Comparison of ENCODE assay signal across 21 cellular contexts in genomic region chr18:37538526-37539205, GRCh38. TPM values are rescaled to one million over a fixed set of nuclear protein-coding genes. Genes with fewer than 3 reads are reported as not detected.
A peak's percentile ranks its signal among the peaks of the same experiment; 100 is the strongest.
DNase-seq lines count a peak whose midpoint lies in the region; ATAC-seq and TF ChIP-seq lines count a peak whose summit lies in the region.
"Had no signal": no experiment of that assay in that cellular context is flagged by ENCODE, and none has a peak within 500 bp of the region (broad histone marks: within the 10 kb centered on the region; RNA-seq: fewer than 3 reads in every experiment).

No MANE protein-coding gene starts in this region.

- peaks cover 4 to 11% (median 6%) of the 10 kb centered on the region in 3 donors for H3K27me3 Mint-ChIP-seq in immature natural killer cell (ENCODE audit: low read depth in 3 of 3)

- no peaks in the 10 kb centered on the region for H3K9me3 Mint-ChIP-seq in immature natural killer cell
- H3K9me3 Mint-ChIP-seq: activated naive CD8-positive, alpha-beta T cell treated with anti-CD3 and anti-CD28 coated beads for 36 hours; activated T-helper 17 cell treated with anti-CD3 and anti-CD28 coated beads, Interleukin-2, amount 50 U/mL, for 72 hours; CD4-positive, alpha-beta T cell; nephron; stimulated activated naive B cell treated with anti-CD40 and anti-IgM and Interleukin-4, amounts not matched to agents 10 μg/mL and 1 μg/mL and 100 μg/mL, for 72 hours; T-helper 2 cell treated with Interferon-gamma antibody and Interleukin-4, amounts not matched to agents 5 μg/mL and 100 μg/mL, for 36 hours had no signal

- H3K27ac Mint-ChIP-seq in immature natural killer cell = no peak overlapping the region
- H3K27ac Mint-ChIP-seq: activated naive CD8-positive, alpha-beta T cell treated with anti-CD3 and anti-CD28 coated beads for 36 hours; activated T-helper 17 cell treated with anti-CD3 and anti-CD28 coated beads, Interleukin-2, amount 50 U/mL, for 72 hours; CD4-positive, alpha-beta T cell; nephron; T-helper 2 cell treated with Interferon-gamma antibody and Interleukin-4, amounts not matched to agents 5 μg/mL and 100 μg/mL, for 36 hours had no signal

- no peaks in the 10 kb centered on the region for H3K4me1 ChIP-seq in HEK293 (ENCODE audit: control insufficient read depth, insufficient read depth, low read length)
- H3K4me1 ChIP-seq in OCI-LY3 (ENCODE audit: low read length) = peaks cover 42% of the 10 kb centered on the region
- peaks cover 19% of the 10 kb centered on the region for H3K4me1 ChIP-seq in iPS DF 6.9 (ENCODE audit: control insufficient read depth, insufficient read depth, low read length)
- H3K4me1 ChIP-seq: esophagus squamous epithelium, psoas muscle, thyroid gland had no signal

- no peak for ATAC-seq in HG02588 (IDR thresholded peaks at IDR 0.05; ENCODE audit: unreplicated experiment)

- H3K36me3 ChIP-seq in HEK293 (ENCODE audit: control insufficient read depth in 2 of 2, insufficient read depth in 1 of 2, low read length in 2 of 2) (no peaks in the 10 kb centered on the region), OCI-LY3 (replicated peaks; ENCODE audit: low read depth, low read length) (no peaks in the 10 kb centered on the region), iPS DF 6.9 (ENCODE audit: control insufficient read depth, insufficient read depth, low read length) (no peaks in the 10 kb centered on the region)
- H3K36me3 ChIP-seq: esophagus squamous epithelium, gastrocnemius medialis, thyroid gland, WERI-Rb-1 had no signal

- H3K9me3 ChIP-seq in HEK293 (ENCODE audit: control insufficient read depth, insufficient read depth, low read depth, low read length) (no peaks in the 10 kb centered on the region), OCI-LY3 (ENCODE audit: insufficient read depth, low read length) (no peaks in the 10 kb centered on the region), iPS DF 6.9 (ENCODE audit: control insufficient read depth, insufficient read depth, low read length) (no peaks in the 10 kb centered on the region)
- H3K9me3 ChIP-seq: esophagus squamous epithelium, gastrocnemius medialis, psoas muscle, thyroid gland had no signal

- no peak overlapping the region for H3K9ac ChIP-seq in OCI-LY3 (ENCODE audit: low read length)

- H4K20me1 ChIP-seq in OCI-LY3 (ENCODE audit: insufficient read depth, low read length) = no peaks in the 10 kb centered on the region

- H2AFZ ChIP-seq in OCI-LY3 (ENCODE audit: low read depth, low read length) = 0 out of 2 replicates have a peak overlapping the region, but pooled peaks have one; percentile 51

- WGBS in iPS DF 6.9 (ENCODE audit: insufficient coverage, insufficient read length) = no CpG with 5 or more reads among the region's 17 CpGs

- H3K27me3 ChIP-seq in OCI-LY3 (ENCODE audit: low read depth, low read length) = no peaks in the 10 kb centered on the region
- H3K27me3 ChIP-seq in iPS DF 6.9 (ENCODE audit: control insufficient read depth, insufficient read depth, low read length) = no peaks in the 10 kb centered on the region
- H3K27me3 ChIP-seq: thyroid gland had no signal

- H3K36me3 Mint-ChIP-seq in immature natural killer cell = no peaks in the 10 kb centered on the region
- H3K36me3 Mint-ChIP-seq: activated naive CD8-positive, alpha-beta T cell treated with anti-CD3 and anti-CD28 coated beads for 36 hours; stimulated activated naive B cell treated with anti-CD40 and anti-IgM and Interleukin-4, amounts not matched to agents 10 μg/mL and 1 μg/mL and 100 μg/mL, for 72 hours had no signal

- no peak for TF ChIP-seq CTCF in HEK293 (tag by site-specific recombination; IDR thresholded peaks at IDR 0.05)
- TF ChIP-seq CTCF in OCI-LY3 (IDR thresholded peaks at IDR 0.05; ENCODE audit: low read depth, low read length) = no peak

- H3K4me1 Mint-ChIP-seq in immature natural killer cell = no peaks in the 10 kb centered on the region
- H3K4me1 Mint-ChIP-seq: activated naive CD8-positive, alpha-beta T cell treated with anti-CD3 and anti-CD28 coated beads for 36 hours had no signal

- DNase-seq in iPS DF 6.9 (ENCODE audit: low read depth, low spot score) (no peak), putamen (ENCODE audit: low spot score) (peak; percentile 52), immature natural killer cell (no peak), H4 (ENCODE audit: low spot score) (no peak), superior temporal gyrus (ENCODE audit: extremely low spot score) (no peak)
- DNase-seq: esophagus squamous epithelium, NCI-H2081 treated with DMSO at 0.1 percent for 48 hours had no signal

- H3K79me2 ChIP-seq in OCI-LY3 (ENCODE audit: low read length) = no peaks in the 10 kb centered on the region

- H3K27ac ChIP-seq in HEK293 (ENCODE audit: extremely low read depth, low read depth, low read length) (no peak overlapping the region), OCI-LY3 (ENCODE audit: low read length) (no peak overlapping the region), iPS DF 6.9 (ENCODE audit: low read length) (no peak overlapping the region)
- H3K27ac ChIP-seq: esophagus squamous epithelium, gastrocnemius medialis, psoas muscle, skin epidermis, thyroid gland, WERI-Rb-1 had no signal

- no peak overlapping the region for H3K4me3 ChIP-seq in HEK293 (ENCODE audit: low read depth, low read length)
- H3K4me3 ChIP-seq in OCI-LY3 (ENCODE audit: low read length) = no peak overlapping the region
- H3K4me3 ChIP-seq in iPS DF 6.9 (ENCODE audit: low read length) = peak overlapping the region; percentile 14; the same call in 1 of the 2 replicates
- H3K4me3 ChIP-seq: esophagus squamous epithelium, gastrocnemius medialis, psoas muscle, skin epidermis, thyroid gland had no signal

- POLR2A ChIA-PET in HEK293 (lab: Yijun Ruan, JAX) = no interaction called here

- CTCF ChIA-PET in HEK293 (lab: Yijun Ruan, JAX) = interaction anchor here (0.6 to 2.9 kb wide), 18 partner anchors 10 to 1058 kb away, joined by 3 to 15 read pairs (median 4); no protein-coding TSS in a partner anchor

- H3K4me3 Mint-ChIP-seq in immature natural killer cell = no peak overlapping the region
- H3K4me3 Mint-ChIP-seq: activated naive CD8-positive, alpha-beta T cell treated with anti-CD3 and anti-CD28 coated beads for 36 hours; activated T-helper 17 cell treated with anti-CD3 and anti-CD28 coated beads, Interleukin-2, amount 50 U/mL, for 72 hours; CD4-positive, alpha-beta T cell; stimulated activated naive B cell treated with anti-CD40 and anti-IgM and Interleukin-4, amounts not matched to agents 10 μg/mL and 1 μg/mL and 100 μg/mL, for 72 hours; T-helper 2 cell treated with Interferon-gamma antibody and Interleukin-4, amounts not matched to agents 5 μg/mL and 100 μg/mL, for 36 hours had no signal

- H3K4me2 ChIP-seq in OCI-LY3 (ENCODE audit: low read length) = no peak overlapping the region

TF ChIP-seq in HEK293, 187 proteins besides CTCF, POLR2A, EP300 and RAD21:
- TF ChIP-seq ZNF214 (tag by site-specific recombination; IDR thresholded peaks at IDR 0.05; ENCODE audit: borderline replicate concordance) = no peak
- TF ChIP-seq ZIC2 (tag by site-specific recombination; IDR thresholded peaks at IDR 0.05) = peak; percentile 83
- TF ChIP-seq BCL6B (tag by site-specific recombination; IDR thresholded peaks at IDR 0.05) = no peak
- 0 out of 2 replicates have a peak, but pooled peaks have one; percentile 22 for TF ChIP-seq SCRT1 (tag by site-specific recombination; IDR thresholded peaks at IDR 0.05; ENCODE audit: borderline replicate concordance)
- peak; percentile 56 for TF ChIP-seq SCRT2 (tag by site-specific recombination; IDR thresholded peaks at IDR 0.05)

RNA-seq across cellular contexts. Expression of gene CELF4, which starts 26.9 kb away (rescaled TPM):
- polyA plus RNA-seq in immature natural killer cell = under 1 TPM in 2 of 3 donors, not detected in 1; 0.07 to 0.13 TPM
- not detected in 2 replicates for total RNA-seq in H4 (2014; rRNA removed; shearing (Covaris generic))
- total RNA-seq: activated naive CD8-positive, alpha-beta T cell treated with anti-CD3 and anti-CD28 coated beads for 36 hours; activated T-helper 17 cell treated with anti-CD3 and anti-CD28 coated beads, Interleukin-2, amount 50 U/mL, for 72 hours; CD4-positive, alpha-beta T cell; esophagus squamous epithelium; gastrocnemius medialis had no signal
